2 cellular contexts compared by ENCODE assay signal in genomic region chr18:7885763-7886295, GRCh38.
TF ChIP-seq lines count a peak whose summit lies in the region.

No MANE protein-coding gene starts in this region.

TF ChIP-seq in IMR-90, 13 proteins besides CTCF, POLR2A, EP300 and RAD21 (continued from another document):
- TF ChIP-seq, protein P1, sequence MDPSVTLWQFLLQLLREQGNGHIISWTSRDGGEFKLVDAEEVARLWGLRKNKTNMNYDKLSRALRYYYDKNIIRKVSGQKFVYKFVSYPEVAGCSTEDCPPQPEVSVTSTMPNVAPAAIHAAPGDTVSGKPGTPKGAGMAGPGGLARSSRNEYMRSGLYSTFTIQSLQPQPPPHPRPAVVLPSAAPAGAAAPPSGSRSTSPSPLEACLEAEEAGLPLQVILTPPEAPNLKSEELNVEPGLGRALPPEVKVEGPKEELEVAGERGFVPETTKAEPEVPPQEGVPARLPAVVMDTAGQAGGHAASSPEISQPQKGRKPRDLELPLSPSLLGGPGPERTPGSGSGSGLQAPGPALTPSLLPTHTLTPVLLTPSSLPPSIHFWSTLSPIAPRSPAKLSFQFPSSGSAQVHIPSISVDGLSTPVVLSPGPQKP (IDR thresholded peaks at IDR 0.05; ENCODE audit: borderline replicate concordance, low read depth, low read length): no peak
- no peak for TF ChIP-seq RCOR1 (IDR thresholded peaks at IDR 0.05; ENCODE audit: insufficient replicate concordance, low read length)

TF ChIP-seq in WTC11, 78 proteins besides CTCF, POLR2A, EP300 and RAD21 (continued from another document):
- TF ChIP-seq, protein P2, sequence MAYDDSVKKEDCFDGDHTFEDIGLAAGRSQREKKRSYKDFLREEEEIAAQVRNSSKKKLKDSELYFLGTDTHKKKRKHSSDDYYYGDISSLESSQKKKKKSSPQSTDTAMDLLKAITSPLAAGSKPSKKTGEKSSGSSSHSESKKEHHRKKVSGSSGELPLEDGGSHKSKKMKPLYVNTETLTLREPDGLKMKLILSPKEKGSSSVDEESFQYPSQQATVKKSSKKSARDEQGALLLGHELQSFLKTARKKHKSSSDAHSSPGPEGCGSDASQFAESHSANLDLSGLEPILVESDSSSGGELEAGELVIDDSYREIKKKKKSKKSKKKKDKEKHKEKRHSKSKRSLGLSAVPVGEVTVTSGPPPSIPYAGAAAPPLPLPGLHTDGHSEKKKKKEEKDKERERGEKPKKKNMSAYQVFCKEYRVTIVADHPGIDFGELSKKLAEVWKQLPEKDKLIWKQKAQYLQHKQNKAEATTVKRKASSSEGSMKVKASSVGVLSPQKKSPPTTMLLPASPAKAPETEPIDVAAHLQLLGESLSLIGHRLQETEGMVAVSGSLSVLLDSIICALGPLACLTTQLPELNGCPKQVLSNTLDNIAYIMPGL (CRISPR knock-in tag; IDR thresholded peaks at IDR 0.05): no peak
- TF ChIP-seq, protein P3, sequence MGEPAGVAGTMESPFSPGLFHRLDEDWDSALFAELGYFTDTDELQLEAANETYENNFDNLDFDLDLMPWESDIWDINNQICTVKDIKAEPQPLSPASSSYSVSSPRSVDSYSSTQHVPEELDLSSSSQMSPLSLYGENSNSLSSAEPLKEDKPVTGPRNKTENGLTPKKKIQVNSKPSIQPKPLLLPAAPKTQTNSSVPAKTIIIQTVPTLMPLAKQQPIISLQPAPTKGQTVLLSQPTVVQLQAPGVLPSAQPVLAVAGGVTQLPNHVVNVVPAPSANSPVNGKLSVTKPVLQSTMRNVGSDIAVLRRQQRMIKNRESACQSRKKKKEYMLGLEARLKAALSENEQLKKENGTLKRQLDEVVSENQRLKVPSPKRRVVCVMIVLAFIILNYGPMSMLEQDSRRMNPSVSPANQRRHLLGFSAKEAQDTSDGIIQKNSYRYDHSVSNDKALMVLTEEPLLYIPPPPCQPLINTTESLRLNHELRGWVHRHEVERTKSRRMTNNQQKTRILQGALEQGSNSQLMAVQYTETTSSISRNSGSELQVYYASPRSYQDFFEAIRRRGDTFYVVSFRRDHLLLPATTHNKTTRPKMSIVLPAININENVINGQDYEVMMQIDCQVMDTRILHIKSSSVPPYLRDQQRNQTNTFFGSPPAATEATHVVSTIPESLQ (CRISPR knock-in tag; IDR thresholded peaks at IDR 0.05): no peak
- TF ChIP-seq GRHL2 (CRISPR knock-in tag; IDR thresholded peaks at IDR 0.05; ENCODE audit: insufficient replicate concordance, severe bottlenecking) (no peak), ZNF416 (CRISPR knock-in tag; IDR thresholded peaks at IDR 0.05) (no peak), STAT6 (CRISPR knock-in tag; conservative IDR thresholded peaks at IDR 0.05; ENCODE audit: low read depth) (no peak)
